ENCODE assay signal across 8 cellular contexts in genomic region chr14:77026930-77027537, GRCh38. TPM values are rescaled to one million over a fixed set of nuclear protein-coding genes. Genes with fewer than 3 reads are reported as not detected.
DNase-seq lines count a peak whose midpoint lies in the region; ATAC-seq lines count a peak whose summit lies in the region.

No MANE protein-coding gene starts in this region.

- peak overlapping the region; percentile 88 for H3K4me3 Mint-ChIP-seq in activated CD4-positive, alpha-beta T cell treated with anti-CD3 and anti-CD28 coated beads for 36 hours

- no peaks in the 10 kb centered on the region for H3K36me3 ChIP-seq in ectodermal cell (ENCODE audit: control insufficient read depth, insufficient read depth, low read length)
- peaks cover 26% of the 10 kb centered on the region for H3K36me3 ChIP-seq in mesodermal cell (ENCODE audit: control insufficient read depth, insufficient read depth, low read length)
- peaks cover 13% of the 10 kb centered on the region for H3K36me3 ChIP-seq in thymus (ENCODE audit: control insufficient read depth, insufficient read depth)

- CTCF ChIA-PET in activated CD4-positive, alpha-beta T cell treated with anti-CD3 and anti-CD28 coated beads for 36 hours (lab: Charles Lee): interaction anchor here (0.7 to 1.0 kb wide), 3 partner anchors 10 to 216 kb away, joined by 3 to 5 read pairs (median 4); no protein-coding TSS in a partner anchor

- no peak overlapping the region for H3K27ac Mint-ChIP-seq in activated CD4-positive, alpha-beta T cell treated with anti-CD3 and anti-CD28 coated beads for 36 hours

- H3K4me3 ChIP-seq in ectodermal cell (ENCODE audit: insufficient read depth, low read depth, low read length) (peak overlapping the region; percentile 71), mesodermal cell (ENCODE audit: extremely low read depth, insufficient read depth, low read length, poor library complexity, severe bottlenecking) (peak overlapping the region; percentile 68), thymus (ENCODE audit: low read length) (peak overlapping the region; percentile 75)

- H3K36me3 Mint-ChIP-seq in activated CD4-positive, alpha-beta T cell treated with anti-CD3 and anti-CD28 coated beads for 36 hours (ENCODE audit: low read depth): peaks cover 34% of the 10 kb centered on the region

- H3K4me1 ChIP-seq in ectodermal cell (ENCODE audit: control insufficient read depth, insufficient read depth, low read length) (peaks cover 61% of the 10 kb centered on the region), mesodermal cell (ENCODE audit: control insufficient read depth, insufficient read depth, low read length, poor library complexity, severe bottlenecking) (peaks cover 33% of the 10 kb centered on the region), thymus (ENCODE audit: control insufficient read depth, insufficient read depth, low read length) (peaks cover 51% of the 10 kb centered on the region)

- H3K27ac ChIP-seq in ectodermal cell (ENCODE audit: insufficient read depth, low read depth, low read length, poor library complexity, severe bottlenecking): no peak overlapping the region
- peak overlapping the region; percentile 95 for H3K27ac ChIP-seq in mesodermal cell (ENCODE audit: low read depth, low read length, severe bottlenecking)
- H3K27ac ChIP-seq in thymus (ENCODE audit: low read depth): peak overlapping the region; percentile 99

- ATAC-seq in GM18909 (IDR thresholded peaks at IDR 0.05; ENCODE audit: poor library complexity, unreplicated experiment) (peak; percentile 15), HG02610 (IDR thresholded peaks at IDR 0.05; ENCODE audit: unreplicated experiment) (no peak)
- no peak for ATAC-seq in activated CD4-positive, alpha-beta T cell treated with anti-CD3 and anti-CD28 coated beads for 36 hours

- POLR2A ChIA-PET in activated CD4-positive, alpha-beta T cell treated with anti-CD3 and anti-CD28 coated beads for 36 hours (lab: Charles Lee): interaction anchor here (1.0 kb wide), 1 partner anchor 65 kb away, joined by 3 read pairs; no protein-coding TSS in a partner anchor

- intact Hi-C loops in activated CD4-positive, alpha-beta T cell treated with anti-CD3 and anti-CD28 coated beads for 36 hours (cut with DNase I, micrococcal nuclease): loop anchor here (5.0 to 10.0 kb wide), 4 partner anchors 112 to 872 kb away; partner anchors contain the start of genes AHSA1 (in 1 of the 2), GPATCH2L (in 1 of the 2), SAMD15 (in 1 of the 2) and TMED8 (in 1 of the 2)

- H3K27me3 ChIP-seq in ectodermal cell (ENCODE audit: control insufficient read depth, insufficient read depth, low read length, poor library complexity, severe bottlenecking) (peaks cover 30% of the 10 kb centered on the region), thymus (ENCODE audit: control insufficient read depth, insufficient read depth) (no peaks in the 10 kb centered on the region)

- H3K9me3 Mint-ChIP-seq in activated CD4-positive, alpha-beta T cell treated with anti-CD3 and anti-CD28 coated beads for 36 hours (ENCODE audit: low read depth): no peaks in the 10 kb centered on the region

- DNase-seq in AG08396 (ENCODE audit: low spot score) (peak; percentile 63), KG1 (lab: John Stamatoyannopoulos, UW) (peak; percentile 8)
- peak; percentile 74 for DNase-seq in activated CD4-positive, alpha-beta T cell treated with anti-CD3 and anti-CD28 coated beads for 36 hours

- H3K9me3 ChIP-seq in ectodermal cell (ENCODE audit: control insufficient read depth, low read length) (no peaks in the 10 kb centered on the region), mesodermal cell (ENCODE audit: control insufficient read depth, low read length) (no peaks in the 10 kb centered on the region), thymus (ENCODE audit: control insufficient read depth) (no peaks in the 10 kb centered on the region)

- peaks cover 62% of the 10 kb centered on the region for H3K4me1 Mint-ChIP-seq in activated CD4-positive, alpha-beta T cell treated with anti-CD3 and anti-CD28 coated beads for 36 hours

- WGBS in ectodermal cell, 2 experiments: 1% methylated on average over 65 of the region's 65 CpGs
- 1 to 3% methylated on average over 47 to 51 of the region's 65 CpGs for WGBS in mesodermal cell (ENCODE audit: insufficient coverage in 2 of 2), 2 experiments
- WGBS in thymus: 10% methylated on average over 65 of the region's 65 CpGs

- H3K27me3 Mint-ChIP-seq in activated CD4-positive, alpha-beta T cell treated with anti-CD3 and anti-CD28 coated beads for 36 hours: no peaks in the 10 kb centered on the region

RNA-seq across cellular contexts. Expression of gene IRF2BPL, which starts 1.5 kb away (rescaled TPM):
- 10 to 100 TPM; 34.3 to 40.1 TPM for total RNA-seq in activated CD4-positive, alpha-beta T cell treated with anti-CD3 and anti-CD28 coated beads for 36 hours
- polyA plus RNA-seq in ectodermal cell (2013, experiment 1 of 4): 15.5 TPM
- polyA plus RNA-seq in ectodermal cell (2013, experiment 2 of 4): 12.7 TPM
- polyA plus RNA-seq in ectodermal cell (2013, experiment 3 of 4): 15.6 TPM
- 16.1 TPM for polyA plus RNA-seq in ectodermal cell (2013, experiment 4 of 4)
- polyA plus RNA-seq in mesodermal cell (2013, experiment 1 of 2): 60.3 TPM
- 43.8 TPM for polyA plus RNA-seq in mesodermal cell (2013, experiment 2 of 2)
- 13.3 TPM for polyA plus RNA-seq in thymus

Comparison
In these comparisons a context has a peak if more than half of its experiments do, and no peak if none do; other contexts are left out.
1. DNase-seq: peak in every context shown above with its lines; median percentile 74 in activated CD4-positive, alpha-beta T cell treated with anti-CD3 and anti-CD28 coated beads for 36 hours; 63 in AG08396; 8 in KG1.